In the genomic region with DNA sequence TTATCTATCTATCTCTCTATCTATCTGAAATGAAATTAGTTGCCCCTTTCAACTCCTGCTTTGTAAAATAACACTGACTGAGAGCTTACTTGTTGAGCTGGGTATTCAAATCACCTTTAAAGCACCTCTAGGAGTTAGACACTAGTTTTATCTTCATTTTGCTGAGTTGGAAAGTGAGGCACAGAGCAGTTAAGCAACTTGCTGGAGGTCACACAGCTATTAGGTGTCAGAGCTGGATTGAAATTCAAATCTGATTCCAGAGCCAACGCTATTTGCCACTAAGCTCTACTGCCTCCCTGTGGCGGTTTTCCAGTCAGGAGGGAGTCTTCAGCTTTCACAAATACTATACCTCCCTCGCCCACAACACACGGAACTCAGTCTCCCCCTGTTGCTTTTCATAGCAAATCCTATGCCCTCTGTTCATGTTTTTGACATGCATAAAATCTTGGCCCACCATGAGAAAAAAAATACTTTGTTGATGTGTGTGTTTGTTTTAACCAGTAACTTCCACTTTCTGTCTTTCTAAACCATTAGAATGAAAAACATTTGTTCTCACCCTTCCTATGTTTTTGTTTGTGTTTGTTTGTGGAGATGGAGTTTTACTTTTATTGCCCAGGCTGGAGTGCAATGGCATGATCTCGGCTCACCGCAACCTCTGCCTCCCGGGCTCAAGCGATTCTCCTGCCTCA, we compare ENCODE assay signal across 8 cellular contexts.
A peak's percentile ranks its signal among the peaks of the same experiment; 100 is the strongest.
DNase-seq lines count a peak whose midpoint lies in the region; ATAC-seq and TF ChIP-seq lines count a peak whose summit lies in the region.

No MANE protein-coding gene starts in this region.

- H3K9ac ChIP-seq in OCI-LY3 (ENCODE audit: low read length): no peak overlapping the region

- H3K4me2 ChIP-seq in OCI-LY3 (ENCODE audit: low read length) (no peak overlapping the region), hepatocyte (no peak overlapping the region)

- TF ChIP-seq CTCF in OCI-LY3 (IDR thresholded peaks at IDR 0.05; ENCODE audit: low read depth, low read length): peak; percentile 44
- TF ChIP-seq CTCF in hepatocyte (IDR thresholded peaks at IDR 0.05; ENCODE audit: poor library complexity): peak; percentile 44

- no peaks in the 10 kb centered on the region for H3K9me2 ChIP-seq in hepatocyte (replicated peaks; ENCODE audit: insufficient read depth)

- no peak overlapping the region for H3K4me3 ChIP-seq in OCI-LY3 (ENCODE audit: low read length)
- no peak overlapping the region for H3K4me3 ChIP-seq in hepatocyte

- WGBS in hepatocyte (ENCODE audit: low lambda C conversion rate, missing lambda C conversion rate): 69% methylated on average over 8 of the region's 8 CpGs

- peaks cover 2% of the 10 kb centered on the region; the same call in 1 of the 2 replicates for H3K4me1 ChIP-seq in OCI-LY3 (ENCODE audit: low read length)
- H3K4me1 ChIP-seq in hepatocyte (ENCODE audit: insufficient read depth): no peaks in the 10 kb centered on the region

- H3K9me3 ChIP-seq in OCI-LY3 (ENCODE audit: insufficient read depth, low read length) (no peaks in the 10 kb centered on the region), hepatocyte (ENCODE audit: low read depth) (no peaks in the 10 kb centered on the region)

- ATAC-seq in HG03520 (IDR thresholded peaks at IDR 0.05; ENCODE audit: unreplicated experiment) (no peak), HG02623 (IDR thresholded peaks at IDR 0.05; ENCODE audit: unreplicated experiment) (no peak)

- H3K36me3 ChIP-seq in OCI-LY3 (replicated peaks; ENCODE audit: low read depth, low read length): no peaks in the 10 kb centered on the region
- no peaks in the 10 kb centered on the region for H3K36me3 ChIP-seq in hepatocyte (replicated peaks; ENCODE audit: insufficient read depth, low read depth)

- H3K79me2 ChIP-seq in OCI-LY3 (ENCODE audit: low read length): no peaks in the 10 kb centered on the region
- no peaks in the 10 kb centered on the region for H3K79me2 ChIP-seq in hepatocyte

- no peaks in the 10 kb centered on the region for H3K27me3 ChIP-seq in OCI-LY3 (ENCODE audit: low read depth, low read length)
- H3K27me3 ChIP-seq in hepatocyte: no peaks in the 10 kb centered on the region

- H4K20me1 ChIP-seq in OCI-LY3 (ENCODE audit: insufficient read depth, low read length): no peaks in the 10 kb centered on the region
- no peaks in the 10 kb centered on the region for H4K20me1 ChIP-seq in hepatocyte (ENCODE audit: insufficient read depth, poor library complexity, severe bottlenecking)

- H3K27ac ChIP-seq in OCI-LY3 (ENCODE audit: low read length) (no peak overlapping the region), hepatocyte (no peak overlapping the region)

- peak; percentile 54 for DNase-seq in NCI-H2196 (lab: John Stamatoyannopoulos, UW; ENCODE audit: unreplicated experiment)
- DNase-seq in NCI-H2196 treated with DMSO at 0.1 percent for 48 hours (lab: John Stamatoyannopoulos, UW; ENCODE audit: unreplicated experiment): no peak
- DNase-seq in activated T-helper 9 cell treated with anti-CD3 and anti-CD28 coated beads, Interleukin-2, amount 50 U/mL, for 16 hours (ENCODE audit: low read depth): peak; percentile 21
- DNase-seq in hepatocyte (ENCODE audit: low spot score): peak; percentile 33
- DNase-seq in stimulated activated CD4-positive, alpha-beta T cell treated with anti-CD3 and anti-CD28 coated beads, TNF-alpha, amount 100 ng/mL, for 24 hours (ENCODE audit: low read depth in 3 of 3): peak; percentile 9 to 33 (median 12)

- H2AFZ ChIP-seq in OCI-LY3 (ENCODE audit: low read depth, low read length): no peak overlapping the region
- no peak overlapping the region for H2AFZ ChIP-seq in hepatocyte
